ENCODE assay signal across 12 cellular contexts in the genomic region with DNA sequence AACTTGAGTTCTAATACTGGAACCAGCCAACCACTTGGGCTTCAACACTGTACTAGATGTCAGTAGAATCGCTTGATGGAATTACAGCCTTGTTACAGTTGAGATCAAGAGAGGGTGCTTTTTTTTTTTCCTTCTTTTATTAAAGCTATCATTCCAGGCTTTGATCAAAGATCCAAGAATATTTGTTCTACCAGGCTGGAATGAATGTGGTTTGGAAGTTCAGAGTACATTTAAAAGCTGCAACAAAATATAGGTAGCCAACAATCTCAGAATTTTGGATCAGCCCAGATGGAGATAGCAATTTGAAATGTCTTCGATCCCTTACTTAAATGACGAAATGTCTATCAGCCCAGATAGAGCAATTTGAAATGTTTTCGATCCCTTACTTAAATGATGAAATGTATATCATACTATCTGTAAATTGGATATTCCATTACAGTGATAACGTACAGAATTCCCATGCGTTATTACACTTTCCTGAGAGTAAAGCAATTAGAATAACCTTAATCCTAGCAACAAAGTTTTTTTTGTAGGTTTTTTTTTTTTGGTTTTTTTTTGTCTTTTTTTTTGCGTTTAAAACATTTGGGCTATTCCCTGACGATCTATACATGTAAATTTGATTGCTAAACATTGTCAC. TPM values are rescaled to one million over a fixed set of nuclear protein-coding genes. Genes with fewer than 3 reads are reported as not detected.
DNase-seq lines count a peak whose midpoint lies in the region; ATAC-seq and TF ChIP-seq lines count a peak whose summit lies in the region.
"Had no signal": no experiment of that assay in that cellular context is flagged by ENCODE, and none has a peak within 500 bp of the region (broad histone marks: within the 10 kb centered on the region; RNA-seq: fewer than 3 reads in every experiment).

No MANE protein-coding gene starts in this region.

- no peak for ATAC-seq in left cardiac atrium
- ATAC-seq in stimulated activated naive CD8-positive, alpha-beta T cell treated with anti-CD3 and anti-CD28 coated beads, Interleukin-15, amount 100 ng/mL, for 72 hours, result no peak
- no peak for ATAC-seq in GM18909 (IDR thresholded peaks at IDR 0.05; ENCODE audit: poor library complexity, unreplicated experiment)
- ATAC-seq: gastroesophageal sphincter had no signal

- no peak overlapping the region for H3K27ac Mint-ChIP-seq in stimulated activated naive CD8-positive, alpha-beta T cell treated with anti-CD3 and anti-CD28 coated beads, Interleukin-15, amount 100 ng/mL, for 72 hours

- no peaks in the 10 kb centered on the region for H3K9me3 Mint-ChIP-seq in stimulated activated naive CD8-positive, alpha-beta T cell treated with anti-CD3 and anti-CD28 coated beads, Interleukin-15, amount 100 ng/mL, for 72 hours

- H3K4me1 ChIP-seq in cardiac muscle cell (ENCODE audit: low read depth), result peaks cover 37% of the 10 kb centered on the region
- peaks cover 27% of the 10 kb centered on the region for H3K4me1 ChIP-seq in iPS-15b (ENCODE audit: control insufficient read depth, insufficient read depth, low read length)

- no peak overlapping the region for H3K27ac ChIP-seq in cardiac muscle cell
- H3K27ac ChIP-seq: gastroesophageal sphincter had no signal

- H3K9me3 ChIP-seq in cardiac muscle cell (ENCODE audit: low read depth), result no peaks in the 10 kb centered on the region
- no peaks in the 10 kb centered on the region for H3K9me3 ChIP-seq in iPS-15b (ENCODE audit: control insufficient read depth, insufficient read depth, low read length)
- H3K9me3 ChIP-seq: gastroesophageal sphincter had no signal

- peak overlapping the region; percentile 51 to 74 for H3K4me3 Mint-ChIP-seq in stimulated activated naive CD8-positive, alpha-beta T cell treated with anti-CD3 and anti-CD28 coated beads, Interleukin-15, amount 100 ng/mL, for 72 hours
- H3K4me3 Mint-ChIP-seq: CD14-positive monocyte had no signal

- H3K27me3 Mint-ChIP-seq in stimulated activated naive CD8-positive, alpha-beta T cell treated with anti-CD3 and anti-CD28 coated beads, Interleukin-15, amount 100 ng/mL, for 72 hours, result no peaks in the 10 kb centered on the region

- H3K36me3 ChIP-seq in cardiac muscle cell, result peaks cover 12% of the 10 kb centered on the region
- peaks cover 29% of the 10 kb centered on the region for H3K36me3 ChIP-seq in iPS-15b (ENCODE audit: control insufficient read depth, insufficient read depth, low read length)

- H3K4me3 ChIP-seq in cardiac muscle cell (peak overlapping the region; percentile 5), WI38 (ENCODE audit: low read depth, low read length) (peak overlapping the region; percentile 45), iPS-15b (ENCODE audit: low read depth, low read length) (peak overlapping the region; percentile 71)
- H3K4me3 ChIP-seq: gastroesophageal sphincter had no signal

- intact Hi-C loops in left cardiac atrium (cut with DNase I), result no loop called here

- H3K4me1 Mint-ChIP-seq in stimulated activated naive CD8-positive, alpha-beta T cell treated with anti-CD3 and anti-CD28 coated beads, Interleukin-15, amount 100 ng/mL, for 72 hours, result peaks cover 61% of the 10 kb centered on the region

- DNase-seq in cardiac muscle cell (ENCODE audit: low read depth in 1 of 2, low spot score in 1 of 2) (no peak), left cardiac atrium (no peak), NCI-H446 treated with DMSO at 0.1 percent for 48 hours (lab: John Stamatoyannopoulos, UW) (no peak)
- DNase-seq in stimulated activated naive CD8-positive, alpha-beta T cell treated with anti-CD3 and anti-CD28 coated beads, Interleukin-15, amount 100 ng/mL, for 72 hours, result no peak
- no peak for DNase-seq in activated naive CD4-positive, alpha-beta T cell (lab: John Stamatoyannopoulos, UW)
- DNase-seq: midbrain, SHP77 treated with DMSO at 0.1 percent for 48 hours had no signal

- H3K9ac ChIP-seq in iPS-15b (ENCODE audit: low read depth, low read length), result peak overlapping the region; percentile 42

- H3K27me3 ChIP-seq in cardiac muscle cell, result no peaks in the 10 kb centered on the region
- no peaks in the 10 kb centered on the region for H3K27me3 ChIP-seq in iPS-15b (ENCODE audit: control insufficient read depth, insufficient read depth, low read length)
- H3K27me3 ChIP-seq: gastroesophageal sphincter had no signal

- TF ChIP-seq CTCF in cardiac muscle cell (IDR thresholded peaks at IDR 0.05; ENCODE audit: low read depth, low read length), result no peak
- no peak for TF ChIP-seq CTCF in WI38 (IDR thresholded peaks at IDR 0.05; ENCODE audit: low read depth, low read length)

RNA-seq across cellular contexts. Expression of a gene that starts 3.6 kb away (rescaled TPM):
- total RNA-seq in cardiac muscle cell (17.0 and 20.4 TPM in 2 replicates), left cardiac atrium (1 to 10 TPM; 7.0 to 9.2 TPM)
- 19.8 and 34.9 TPM in 2 replicates for polyA plus RNA-seq in cardiac muscle cell

Comparison
In these comparisons a context has a peak if more than half of its experiments do, and no peak if none do; other contexts are left out.
1. H3K4me3 ChIP-seq: peak in every context shown above with its lines; median percentile 71 in iPS-15b; 45 in WI38; 5 in cardiac muscle cell.